In the genomic region with DNA sequence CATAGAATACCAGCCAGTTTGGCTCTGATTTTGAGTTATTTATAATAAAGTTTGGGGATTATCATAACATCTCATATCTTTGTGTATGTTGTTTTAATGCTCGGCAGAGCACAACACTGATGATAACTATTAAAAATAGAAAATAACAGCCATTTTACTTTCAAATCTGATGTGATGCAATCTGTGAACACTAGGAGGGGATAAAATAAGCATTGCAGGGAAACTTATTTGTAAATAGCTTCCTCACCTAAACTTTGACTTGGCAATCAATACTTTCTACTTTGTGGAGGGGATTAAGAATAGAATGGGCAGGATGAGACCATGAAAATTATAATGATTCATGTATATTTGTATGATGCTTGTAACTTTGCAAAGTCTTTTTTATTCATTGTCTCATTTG, we compare ENCODE assay signal across 17 cellular contexts. TPM values are rescaled to one million over a fixed set of nuclear protein-coding genes. Genes with fewer than 3 reads are reported as not detected.
DNase-seq lines count a peak whose midpoint lies in the region; ATAC-seq and TF ChIP-seq lines count a peak whose summit lies in the region.
"Had no signal": no experiment of that assay in that cellular context is flagged by ENCODE, and none has a peak within 500 bp of the region (broad histone marks: within the 10 kb centered on the region; RNA-seq: fewer than 3 reads in every experiment).

No MANE protein-coding gene starts in this region.

- 94% methylated on average over 1 of the region's 1 CpG for WGBS in smooth muscle cell (ENCODE audit: low lambda C conversion rate)

- no peaks in the 10 kb centered on the region for H3K9me3 Mint-ChIP-seq in activated T-cell treated with anti-CD3 and anti-CD28 coated beads, Interleukin-2, amount 50 U/mL, for 72 hours
- H3K9me3 Mint-ChIP-seq in activated T-cell treated with anti-CD3 and anti-CD28 coated beads, Interleukin-2, amount 50 U/mL, for 24 hours: no peaks in the 10 kb centered on the region

- H3K79me2 ChIP-seq in smooth muscle cell (ENCODE audit: low read depth): no peaks in the 10 kb centered on the region

- peaks cover 30% of the 10 kb centered on the region for H3K36me3 ChIP-seq in smooth muscle cell (ENCODE audit: low read depth)

- DNase-seq in activated T-cell treated with anti-CD3 and anti-CD28 coated beads, Interleukin-2, amount 50 U/mL, for 72 hours: no peak
- no peak for DNase-seq in activated T-cell treated with anti-CD3 and anti-CD28 coated beads, Interleukin-2, amount 50 U/mL, for 24 hours
- DNase-seq in OCI-M1 (lab: John Stamatoyannopoulos, UW) (peak; percentile 7), fibroblast of pulmonary artery (ENCODE audit: low read depth) (peak; percentile 9), smooth muscle cell (lab: John Stamatoyannopoulos, UW; ENCODE audit: unreplicated experiment) (no peak), NCI-H1092 (lab: John Stamatoyannopoulos, UW) (no peak), DMS53 treated with DMSO at 0.1 percent for 48 hours (lab: John Stamatoyannopoulos, UW; ENCODE audit: unreplicated experiment) (no peak)
- DNase-seq in NK-92 treated with Interleukin-12 subunit alpha and Interleukin-12 subunit beta, amount 100 ng/mL, for 24 hours (lab: John Stamatoyannopoulos, UW): no peak
- DNase-seq: activated CD4-positive, alpha-beta T cell treated with anti-CD3 and anti-CD28 coated beads, Interleukin-2, amount 50 U/mL, for 48 hours; amygdala; COR-L47; cortex of kidney; NCI-H1048; NCI-H2227 treated with DMSO at 0.1 percent for 48 hours; right cardiac atrium; SJCRH30 had no signal

- peaks cover 13% of the 10 kb centered on the region for H4K20me1 ChIP-seq in smooth muscle cell (ENCODE audit: low read depth)

- H3K9ac ChIP-seq in smooth muscle cell (ENCODE audit: low read depth): no peak overlapping the region

- H3K4me3 Mint-ChIP-seq in activated T-cell treated with anti-CD3 and anti-CD28 coated beads, Interleukin-2, amount 50 U/mL, for 72 hours: no peak overlapping the region
- H3K4me3 Mint-ChIP-seq in activated T-cell treated with anti-CD3 and anti-CD28 coated beads, Interleukin-2, amount 50 U/mL, for 24 hours: no peak overlapping the region

- ATAC-seq in activated T-cell treated with anti-CD3 and anti-CD28 coated beads, Interleukin-2, amount 50 U/mL, for 72 hours (replicated peaks in 1 of 2): no peak
- ATAC-seq: A549, right cardiac atrium had no signal

- no peaks in the 10 kb centered on the region for H3F3A ChIP-seq in smooth muscle cell (ENCODE audit: low read depth)

- H3K36me3 Mint-ChIP-seq in activated T-cell treated with anti-CD3 and anti-CD28 coated beads, Interleukin-2, amount 50 U/mL, for 72 hours (ENCODE audit: insufficient read depth in 2 of 2): peaks cover 5 to 43% of the 10 kb centered on the region in 2 donors
- H3K36me3 Mint-ChIP-seq in activated T-cell treated with anti-CD3 and anti-CD28 coated beads, Interleukin-2, amount 50 U/mL, for 24 hours (ENCODE audit: low read depth): peaks cover 94% of the 10 kb centered on the region

- H3K4me1 Mint-ChIP-seq in activated T-cell treated with anti-CD3 and anti-CD28 coated beads, Interleukin-2, amount 50 U/mL, for 72 hours (ENCODE audit: low read depth): no peaks in the 10 kb centered on the region
- H3K4me1 Mint-ChIP-seq in activated T-cell treated with anti-CD3 and anti-CD28 coated beads, Interleukin-2, amount 50 U/mL, for 24 hours (ENCODE audit: low read depth): peaks cover 6% of the 10 kb centered on the region

- TF ChIP-seq CTCF in fibroblast of pulmonary artery (IDR thresholded peaks at IDR 0.05; ENCODE audit: low read length, missing control alignments) (peak; percentile 15), smooth muscle cell (IDR thresholded peaks at IDR 0.05; ENCODE audit: borderline replicate concordance, insufficient read depth, poor library complexity, severe bottlenecking) (peak; percentile 12)

- H3K4me3 ChIP-seq in fibroblast of pulmonary artery (replicated peaks; ENCODE audit: low read depth, low read length): no peak overlapping the region
- no peak overlapping the region for H3K4me3 ChIP-seq in smooth muscle cell
- H3K4me3 ChIP-seq: A549, SJCRH30 had no signal

- no peaks in the 10 kb centered on the region for H3K4me1 ChIP-seq in smooth muscle cell (ENCODE audit: low read depth)
- H3K4me1 ChIP-seq: A549, SJCRH30 had no signal

- H3K27ac ChIP-seq in smooth muscle cell (ENCODE audit: low read depth): no peak overlapping the region
- H3K27ac ChIP-seq: A549, SJCRH30 had no signal

- H3K27ac Mint-ChIP-seq in activated T-cell treated with anti-CD3 and anti-CD28 coated beads, Interleukin-2, amount 50 U/mL, for 72 hours: peak overlapping the region; percentile 63
- H3K27ac Mint-ChIP-seq in activated T-cell treated with anti-CD3 and anti-CD28 coated beads, Interleukin-2, amount 50 U/mL, for 24 hours: no peak overlapping the region

- no peaks in the 10 kb centered on the region for H3K27me3 ChIP-seq in smooth muscle cell (ENCODE audit: low read depth)
- H3K27me3 ChIP-seq: SJCRH30 had no signal

- H3K9me3 ChIP-seq in smooth muscle cell (replicated peaks; ENCODE audit: low read depth): no peaks in the 10 kb centered on the region
- H3K9me3 ChIP-seq: A549, SJCRH30 had no signal

- H3K4me2 ChIP-seq in smooth muscle cell: no peak overlapping the region
- H3K4me2 ChIP-seq: A549 had no signal

- no peak overlapping the region for H2AFZ ChIP-seq in smooth muscle cell (ENCODE audit: low read depth)

- no peaks in the 10 kb centered on the region for H3K27me3 Mint-ChIP-seq in activated T-cell treated with anti-CD3 and anti-CD28 coated beads, Interleukin-2, amount 50 U/mL, for 72 hours (ENCODE audit: low read depth)
- no peaks in the 10 kb centered on the region for H3K27me3 Mint-ChIP-seq in activated T-cell treated with anti-CD3 and anti-CD28 coated beads, Interleukin-2, amount 50 U/mL, for 24 hours

RNA-seq across cellular contexts. Expression of a gene that starts 54.4 kb away (rescaled TPM):
- total RNA-seq in activated T-cell treated with anti-CD3 and anti-CD28 coated beads, Interleukin-2, amount 50 U/mL, for 72 hours: 10 to 100 TPM; 65.1 to 80.4 TPM
- total RNA-seq in smooth muscle cell: 36.5 and 38.5 TPM in 2 replicates
- 49.0 and 56.8 TPM in 2 replicates for polyA plus RNA-seq in smooth muscle cell

RNA-seq across cellular contexts. Expression of a gene that starts 55.1 kb away (rescaled TPM):
- total RNA-seq in activated T-cell treated with anti-CD3 and anti-CD28 coated beads, Interleukin-2, amount 50 U/mL, for 72 hours: 100 to 1,000 TPM in 1 of 2 donors, 10 to 100 TPM in 1; 76.6 to 111 TPM
- 42.8 and 48.7 TPM in 2 replicates for total RNA-seq in smooth muscle cell
- 14.8 and 15.8 TPM in 2 replicates for polyA plus RNA-seq in smooth muscle cell

Comparison
In these comparisons a context has a peak if more than half of its experiments do, and no peak if none do; other contexts are left out.
1. DNase-seq: peak in OCI-M1 (single experiment) and fibroblast of pulmonary artery (single experiment); none in activated T-cell treated with anti-CD3 and anti-CD28 coated beads, Interleukin-2, amount 50 U/mL, for 72 hours (0 of 2), activated T-cell treated with anti-CD3 and anti-CD28 coated beads, Interleukin-2, amount 50 U/mL, for 24 hours (single experiment), smooth muscle cell (single experiment), NCI-H1092 (single experiment), NK-92 treated with Interleukin-12 subunit alpha and Interleukin-12 subunit beta, amount 100 ng/mL, for 24 hours (single experiment) and DMS53 treated with DMSO at 0.1 percent for 48 hours (single experiment).